In the genomic region with DNA sequence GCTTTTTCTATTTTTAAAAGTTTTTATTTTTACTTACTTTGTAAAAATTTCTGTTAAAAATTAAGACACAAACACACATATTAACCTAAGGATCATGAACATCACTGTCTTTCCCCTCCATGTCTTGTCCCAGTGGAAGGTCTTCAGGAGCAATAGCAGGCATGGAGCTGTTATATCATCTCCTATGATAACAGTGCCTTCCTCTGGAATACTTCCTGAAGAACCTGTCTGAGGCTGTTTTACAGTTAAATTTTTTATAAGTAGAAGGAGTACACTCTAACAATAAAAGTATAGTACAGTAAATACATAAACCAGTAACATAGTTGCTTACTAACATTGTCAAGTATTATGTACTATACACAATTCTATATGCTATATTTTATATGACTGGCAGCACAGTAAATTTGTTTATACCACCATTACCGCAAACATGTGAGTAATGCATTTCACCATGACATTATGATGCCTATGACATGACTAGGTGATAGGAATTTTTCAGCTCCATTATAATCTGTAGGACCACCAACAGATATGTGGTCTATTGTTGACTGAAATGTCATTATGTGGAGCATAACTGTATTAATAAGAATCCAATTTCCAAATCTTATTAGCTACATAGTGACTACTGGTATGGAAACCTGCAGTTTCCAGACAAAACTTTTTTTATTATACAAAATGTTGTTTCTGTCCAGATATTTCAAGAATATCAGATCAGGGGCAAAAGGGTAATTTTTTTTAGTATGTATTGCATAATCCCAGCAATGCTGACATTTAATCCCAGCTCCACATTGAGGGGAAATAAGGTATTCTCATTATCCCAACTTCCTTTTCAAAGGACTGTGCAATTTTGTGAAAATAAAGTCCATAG, we compare ENCODE assay signal across 1 cellular context.
TF ChIP-seq lines count a peak whose summit lies in the region.

No MANE protein-coding gene starts in this region.

TF ChIP-seq in neural cell, 6 proteins besides CTCF, POLR2A, EP300 and RAD21 (continued from another document):
- TF ChIP-seq, protein P1, sequence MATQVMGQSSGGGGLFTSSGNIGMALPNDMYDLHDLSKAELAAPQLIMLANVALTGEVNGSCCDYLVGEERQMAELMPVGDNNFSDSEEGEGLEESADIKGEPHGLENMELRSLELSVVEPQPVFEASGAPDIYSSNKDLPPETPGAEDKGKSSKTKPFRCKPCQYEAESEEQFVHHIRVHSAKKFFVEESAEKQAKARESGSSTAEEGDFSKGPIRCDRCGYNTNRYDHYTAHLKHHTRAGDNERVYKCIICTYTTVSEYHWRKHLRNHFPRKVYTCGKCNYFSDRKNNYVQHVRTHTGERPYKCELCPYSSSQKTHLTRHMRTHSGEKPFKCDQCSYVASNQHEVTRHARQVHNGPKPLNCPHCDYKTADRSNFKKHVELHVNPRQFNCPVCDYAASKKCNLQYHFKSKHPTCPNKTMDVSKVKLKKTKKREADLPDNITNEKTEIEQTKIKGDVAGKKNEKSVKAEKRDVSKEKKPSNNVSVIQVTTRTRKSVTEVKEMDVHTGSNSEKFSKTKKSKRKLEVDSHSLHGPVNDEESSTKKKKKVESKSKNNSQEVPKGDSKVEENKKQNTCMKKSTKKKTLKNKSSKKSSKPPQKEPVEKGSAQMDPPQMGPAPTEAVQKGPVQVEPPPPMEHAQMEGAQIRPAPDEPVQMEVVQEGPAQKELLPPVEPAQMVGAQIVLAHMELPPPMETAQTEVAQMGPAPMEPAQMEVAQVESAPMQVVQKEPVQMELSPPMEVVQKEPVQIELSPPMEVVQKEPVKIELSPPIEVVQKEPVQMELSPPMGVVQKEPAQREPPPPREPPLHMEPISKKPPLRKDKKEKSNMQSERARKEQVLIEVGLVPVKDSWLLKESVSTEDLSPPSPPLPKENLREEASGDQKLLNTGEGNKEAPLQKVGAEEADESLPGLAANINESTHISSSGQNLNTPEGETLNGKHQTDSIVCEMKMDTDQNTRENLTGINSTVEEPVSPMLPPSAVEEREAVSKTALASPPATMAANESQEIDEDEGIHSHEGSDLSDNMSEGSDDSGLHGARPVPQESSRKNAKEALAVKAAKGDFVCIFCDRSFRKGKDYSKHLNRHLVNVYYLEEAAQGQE (IDR thresholded peaks at IDR 0.05; ENCODE audit: borderline replicate concordance): no peak
- TF ChIP-seq EZH2 (IDR thresholded peaks at IDR 0.05; ENCODE audit: borderline replicate concordance, insufficient read depth, low read length, poor library complexity, severe bottlenecking) (no peak), TAF1 (IDR thresholded peaks at IDR 0.05; ENCODE audit: low read depth) (no peak), MXI1 (conservative IDR thresholded peaks at IDR 0.05; ENCODE audit: poor library complexity, severe bottlenecking) (no peak)
